ENCODE assay signal across 8 cellular contexts in the genomic region with DNA sequence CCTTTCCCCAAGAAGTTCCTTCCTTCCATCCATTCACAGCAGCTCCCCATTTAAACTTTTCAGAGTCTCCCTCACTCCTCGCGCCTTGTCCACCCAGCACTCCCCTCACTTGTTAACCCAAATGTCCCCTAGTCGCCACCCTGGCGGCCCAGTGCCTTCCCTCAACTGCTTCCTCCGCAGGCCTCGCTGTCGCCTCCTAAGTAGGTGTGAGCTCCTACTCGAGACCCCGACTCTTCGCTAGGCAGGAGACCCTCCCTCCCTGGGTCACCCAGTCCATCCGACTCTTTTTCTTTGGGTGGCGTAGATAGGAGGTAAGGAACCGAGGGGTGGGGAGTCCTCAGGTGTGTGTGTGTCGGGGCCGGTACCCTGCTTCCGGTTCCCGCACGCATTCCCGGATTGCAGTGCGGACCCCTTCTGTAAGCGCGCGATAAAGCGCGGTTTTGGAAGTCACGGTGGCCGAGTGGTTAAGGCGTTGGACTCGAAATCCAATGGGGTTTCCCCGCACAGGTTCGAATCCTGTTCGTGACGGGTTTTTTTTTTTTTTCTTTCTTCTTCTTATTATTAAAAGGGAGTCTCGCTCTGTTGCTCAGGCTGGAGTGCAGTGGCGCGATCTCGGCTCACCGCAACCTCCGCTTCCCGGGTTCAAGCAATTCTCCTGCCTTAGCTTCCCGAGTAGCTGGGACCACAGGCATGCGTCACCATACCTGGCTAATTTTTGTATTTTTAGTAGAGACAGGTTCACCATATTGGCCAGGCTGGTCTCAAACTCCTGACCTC. TPM values are rescaled to one million over a fixed set of nuclear protein-coding genes. Genes with fewer than 3 reads are reported as not detected.
DNase-seq lines count a peak whose midpoint lies in the region; ATAC-seq and TF ChIP-seq lines count a peak whose summit lies in the region.

No MANE protein-coding gene starts in this region.

- H3K9me3 Mint-ChIP-seq in HFFc6: 0 out of 2 replicates have a peak, but pooled peaks cover 3% of the 10 kb centered on the region

- WGBS in ovary, 3 donors: 1% methylated on average over 42 of the region's 42 CpGs

- H3K27me3 ChIP-seq in SU-DHL-6 (ENCODE audit: low read length) (no peaks in the 10 kb centered on the region), cardiac muscle cell (no peaks in the 10 kb centered on the region), ovary (no peaks in the 10 kb centered on the region), thoracic aorta (replicated peaks; ENCODE audit: insufficient read depth) (no peaks in the 10 kb centered on the region)

- H4K20me1 ChIP-seq in SU-DHL-6 (ENCODE audit: low read depth, low read length): no peaks in the 10 kb centered on the region

- H3K27me3 Mint-ChIP-seq in HFFc6 (ENCODE audit: insufficient read depth): peaks cover 7% of the 10 kb centered on the region

- H3K36me3 ChIP-seq in SU-DHL-6 (ENCODE audit: low read length) (no peaks in the 10 kb centered on the region; the same call in 1 of the 2 replicates), cardiac muscle cell (peaks cover 7% of the 10 kb centered on the region), ovary (no peaks in the 10 kb centered on the region), thoracic aorta (peaks cover 3% of the 10 kb centered on the region)

- intact Hi-C loops in ovary (cut with DNase I): loop anchor here (2.0 to 10.0 kb wide), 8 partner anchors 31 to 275 kb away; partner anchors contain the start of genes ESYT1 (in 1 of the 4), MYL6 (in 1 of the 4), SLC39A5 (in 1 of the 4) and SPRYD4 (in 1 of the 4)

- peak overlapping the region; percentile 81 for H3K4me2 ChIP-seq in SU-DHL-6 (ENCODE audit: low read depth, low read length, poor library complexity, severe bottlenecking)

- H3K9me3 ChIP-seq in SU-DHL-6 (ENCODE audit: insufficient read depth, low read length) (no peaks in the 10 kb centered on the region), cardiac muscle cell (ENCODE audit: low read depth) (no peaks in the 10 kb centered on the region), ovary (no peaks in the 10 kb centered on the region), thoracic aorta (no peaks in the 10 kb centered on the region)

- H3K4me3 ChIP-seq in SU-DHL-6 (ENCODE audit: insufficient read depth, low read length, poor library complexity, severe bottlenecking): peak overlapping the region; percentile 64
- H3K4me3 ChIP-seq in cardiac muscle cell: peak overlapping the region; percentile 100
- peak overlapping the region; percentile 57 for H3K4me3 ChIP-seq in ovary
- H3K4me3 ChIP-seq in thoracic aorta: peak overlapping the region; percentile 90

- peak; percentile 53 for TF ChIP-seq CTCF in HFFc6 (IDR thresholded peaks at IDR 0.05)
- no peak for TF ChIP-seq CTCF in SU-DHL-6 (IDR thresholded peaks at IDR 0.05; ENCODE audit: insufficient read depth, low read length, poor library complexity, severe bottlenecking)
- TF ChIP-seq CTCF in cardiac muscle cell (IDR thresholded peaks at IDR 0.05; ENCODE audit: low read depth, low read length): no peak
- peak in 1 of 3 donors; percentile 16 for TF ChIP-seq CTCF in ovary (IDR thresholded peaks at IDR 0.05)
- TF ChIP-seq CTCF in thoracic aorta (IDR thresholded peaks at IDR 0.05): peak; percentile 34

- H3K9me2 ChIP-seq in SU-DHL-6 (replicated peaks; ENCODE audit: insufficient read depth, low read length): no peaks in the 10 kb centered on the region

- H3K9ac ChIP-seq in SU-DHL-6 (ENCODE audit: low read length): peak overlapping the region; percentile 92

- peaks cover 15% of the 10 kb centered on the region for H3K36me3 Mint-ChIP-seq in HFFc6 (ENCODE audit: low read depth)

- peak overlapping the region; percentile 67 for H3K27ac ChIP-seq in SU-DHL-6 (ENCODE audit: low read depth, low read length)
- peak overlapping the region; percentile 73 for H3K27ac ChIP-seq in cardiac muscle cell
- peak overlapping the region; percentile 83 to 89 for H3K27ac ChIP-seq in ovary
- H3K27ac ChIP-seq in thoracic aorta: peak overlapping the region; percentile 98 to 100

- H3K79me2 ChIP-seq in SU-DHL-6 (ENCODE audit: insufficient read depth, low read length): peaks cover 25% of the 10 kb centered on the region

- peaks cover 23% of the 10 kb centered on the region for H3F3A ChIP-seq in SU-DHL-6 (ENCODE audit: insufficient read depth)

- H3K4me1 ChIP-seq in cardiac muscle cell (ENCODE audit: low read depth): peaks cover 9% of the 10 kb centered on the region
- H3K4me1 ChIP-seq in ovary (ENCODE audit: insufficient read depth): peaks cover 3% of the 10 kb centered on the region
- H3K4me1 ChIP-seq in thoracic aorta (ENCODE audit: control insufficient read depth in 1 of 2, low read depth in 2 of 2): peaks cover 15 to 24% of the 10 kb centered on the region in 2 donors

- H2AFZ ChIP-seq in SU-DHL-6 (ENCODE audit: low read depth, low read length, severe bottlenecking): peak overlapping the region; percentile 92

- no peak for TF ChIP-seq POLR2A in ovary (IDR thresholded peaks at IDR 0.05)

- no peak for TF ChIP-seq EP300 in ovary (IDR thresholded peaks at IDR 0.05)

- H3K27ac Mint-ChIP-seq in HFFc6: peak overlapping the region; percentile 89

- ATAC-seq in thoracic aorta (ENCODE audit: insufficient number of reproducible peaks, low FRiP score, low read depth): peak; percentile 2

- peaks cover 52% of the 10 kb centered on the region for H3K4me1 Mint-ChIP-seq in HFFc6 (ENCODE audit: low read depth)

- peak overlapping the region; percentile 95 for H3K4me3 Mint-ChIP-seq in HFFc6

- DNase-seq in Daoy (ENCODE audit: low read depth): peak; percentile 94
- peak; percentile 77 for DNase-seq in HFFc6
- peak; percentile 62 for DNase-seq in NCI-H1105 treated with DMSO at 0.1 percent for 48 hours (lab: John Stamatoyannopoulos, UW)
- peak; percentile 69 for DNase-seq in activated naive CD8-positive, alpha-beta T cell treated with anti-CD3 and anti-CD28 coated beads, Interleukin-2, amount 50 U/mL, for 16 hours (ENCODE audit: low read depth, low spot score)
- peak; percentile 81 for DNase-seq in cardiac muscle cell (ENCODE audit: low read depth in 1 of 2, low spot score in 1 of 2)
- peak; percentile 86 to 94 (median 90) for DNase-seq in ovary
- peak; percentile 28 for DNase-seq in thoracic aorta (ENCODE audit: low spot score)

RNA-seq across cellular contexts. Expression of gene SMARCC2, which starts 0.8 kb away (rescaled TPM):
- total RNA-seq in Daoy (2014; rRNA removed; shearing (Covaris generic)): 25.6 and 26.1 TPM in 2 replicates
- 10 to 100 TPM; 72.1 to 99.8 (median 87.1) TPM for total RNA-seq in HFFc6 (2021; fragmentation: NEBNext Ultra II Directional; extraction: Animal tissue kit (Norgen Biotek cat#: 25700))
- total RNA-seq in cardiac muscle cell (69.7 and 94.2 TPM in 2 replicates), ovary (100 to 1,000 TPM in 5 of 7 donors, 10 to 100 TPM in 2; 57.9 to 172 (median 117) TPM), thoracic aorta (100 to 1,000 TPM in 1 of 2 donors, 10 to 100 TPM in 1; 68.6 to 109 TPM)
- polyA plus RNA-seq in cardiac muscle cell (79.6 and 104 TPM in 2 replicates), ovary (100 to 1,000 TPM in 1 of 2 donors, 10 to 100 TPM in 1; 66.4 to 139 TPM)

RNA-seq across cellular contexts. Expression of gene RNF41, which starts 31.6 kb away (rescaled TPM):
- total RNA-seq in Daoy (2014; rRNA removed; shearing (Covaris generic)): 48.1 and 52.3 TPM in 2 replicates
- total RNA-seq in HFFc6 (2021; fragmentation: NEBNext Ultra II Directional; extraction: Animal tissue kit (Norgen Biotek cat#: 25700)): 100 to 1,000 TPM in 1 of 6 experiments, 10 to 100 TPM in 5; 65.9 to 103 (median 71.2) TPM
- total RNA-seq in cardiac muscle cell (37.2 and 55.7 TPM in 2 replicates), ovary (10 to 100 TPM; 34.1 to 55.6 (median 40.6) TPM), thoracic aorta (10 to 100 TPM; 66.6 to 76.5 TPM)
- polyA plus RNA-seq in cardiac muscle cell (17.3 and 21.1 TPM in 2 replicates), ovary (10 to 100 TPM; 29.4 to 45.1 TPM)

RNA-seq across cellular contexts. Expression of gene MYL6, which starts 31.9 kb away (rescaled TPM):
- total RNA-seq in Daoy (2014; rRNA removed; shearing (Covaris generic)): 2,203 and 2,674 TPM in 2 replicates
- 1,000 to 10,000 TPM; 2,668 to 3,384 (median 3,141) TPM for total RNA-seq in HFFc6 (2021; fragmentation: NEBNext Ultra II Directional; extraction: Animal tissue kit (Norgen Biotek cat#: 25700))
- total RNA-seq in cardiac muscle cell: 2,618 and 4,325 TPM in 2 replicates
- polyA plus RNA-seq in cardiac muscle cell: 3,866 and 6,680 TPM in 2 replicates
- 1,000 to 10,000 TPM in 5 of 7 donors, 100 to 1,000 TPM in 2; 782 to 1,485 (median 1,329) TPM for total RNA-seq in ovary
- 1,000 to 10,000 TPM; 1,579 to 3,375 TPM for polyA plus RNA-seq in ovary
- 1,000 to 10,000 TPM; 1,762 to 3,064 TPM for total RNA-seq in thoracic aorta

RNA-seq across cellular contexts. Expression of gene NABP2, which starts 34.0 kb away (rescaled TPM):
- total RNA-seq in Daoy (2014; rRNA removed; shearing (Covaris generic)): 77.9 and 78.2 TPM in 2 replicates
- 10 to 100 TPM; 46.8 to 53.6 (median 49.4) TPM for total RNA-seq in HFFc6 (2021; fragmentation: NEBNext Ultra II Directional; extraction: Animal tissue kit (Norgen Biotek cat#: 25700))
- 14.8 and 32.0 TPM in 2 replicates for total RNA-seq in cardiac muscle cell
- 6.8 and 10.7 TPM in 2 replicates for polyA plus RNA-seq in cardiac muscle cell
- 10 to 100 TPM; 19.8 to 43.7 (median 28.9) TPM for total RNA-seq in ovary
- 10 to 100 TPM; 25.0 to 37.5 TPM for polyA plus RNA-seq in ovary
- 10 to 100 TPM in 1 of 2 donors, 1 to 10 TPM in 1; 8.7 to 17.2 TPM for total RNA-seq in thoracic aorta

RNA-seq across cellular contexts. Expression of gene MYL6B, which starts 37.7 kb away (rescaled TPM):
- 148 and 156 TPM in 2 replicates for total RNA-seq in Daoy (2014; rRNA removed; shearing (Covaris generic))
- 100 to 1,000 TPM in 5 of 6 experiments, 10 to 100 TPM in 1; 84.5 to 119 (median 108) TPM for total RNA-seq in HFFc6 (2021; fragmentation: NEBNext Ultra II Directional; extraction: Animal tissue kit (Norgen Biotek cat#: 25700))
- 218 and 293 TPM in 2 replicates for total RNA-seq in cardiac muscle cell
- 142 and 203 TPM in 2 replicates for polyA plus RNA-seq in cardiac muscle cell
- total RNA-seq in ovary: 10 to 100 TPM; 65.9 to 99.2 (median 73.4) TPM
- 10 to 100 TPM; 32.8 to 77.3 TPM for polyA plus RNA-seq in ovary
- total RNA-seq in thoracic aorta: 10 to 100 TPM; 17.1 to 19.1 TPM

Comparison
In these comparisons a context has a peak if more than half of its experiments do, and no peak if none do; other contexts are left out.
1. Peak in every context shown above with its lines: DNase-seq, ATAC-seq, H3K4me3 ChIP-seq and H3K27ac ChIP-seq.
2. DNase-seq: peak in every context shown above with its lines; median percentile 94 in Daoy; 90 in ovary; 81 in cardiac muscle cell; 77 in HFFc6; 69 in activated naive CD8-positive, alpha-beta T cell treated with anti-CD3 and anti-CD28 coated beads, Interleukin-2, amount 50 U/mL, for 16 hours; 62 in NCI-H1105 treated with DMSO at 0.1 percent for 48 hours; 28 in thoracic aorta.
3. CTCF ChIP-seq: peak in HFFc6 (single experiment) and thoracic aorta (single experiment); none in SU-DHL-6 (single experiment) and cardiac muscle cell (single experiment).